22 cellular contexts compared by ENCODE assay signal in the genomic region with DNA sequence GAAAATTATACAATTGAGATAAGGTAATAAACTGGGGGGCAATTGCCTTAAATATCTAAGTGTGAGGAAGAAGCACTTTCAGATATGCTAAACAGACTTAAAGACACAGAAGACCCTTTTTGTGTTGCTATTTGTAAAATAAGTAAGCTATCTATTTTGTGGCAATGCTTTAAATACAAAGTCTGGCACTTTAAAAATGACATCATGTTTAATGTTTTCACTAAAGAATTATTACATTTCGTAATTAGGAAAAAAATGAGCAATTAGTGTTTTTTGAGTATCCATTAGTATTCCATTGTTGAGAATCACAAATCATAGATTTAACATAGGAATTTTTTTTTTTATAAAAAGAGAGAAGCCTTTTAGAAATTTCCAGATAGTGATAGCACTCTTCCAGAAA. TPM values are rescaled to one million over a fixed set of nuclear protein-coding genes. Genes with fewer than 3 reads are reported as not detected.
"Had no signal": no experiment of that assay in that cellular context is flagged by ENCODE, and none has a peak within 500 bp of the region (broad histone marks: within the 10 kb centered on the region; RNA-seq: fewer than 3 reads in every experiment).

No MANE protein-coding gene starts in this region.

- H3K4me3 ChIP-seq: colonic mucosa, esophagus muscularis mucosa, heart right ventricle, left lung, lower lobe of right lung, mucosa of descending colon had no signal

- DNase-seq: colonic mucosa; cortex of kidney; effector CD4-positive, alpha-beta T cell; effector memory CD4-positive, alpha-beta T cell; foreskin keratinocyte; glutamatergic neuron; head of caudate nucleus; heart right ventricle; hippocampal formation; left cardiac atrium; left lung; left ventricle myocardium superior; lower lobe of right lung; mesenchymal stem cell; mucosa of descending colon; naive B cell; naive thymus-derived CD8-positive, alpha-beta T cell had no signal

- H3K27me3 ChIP-seq: esophagus muscularis mucosa had no signal

- H3K4me1 ChIP-seq: foreskin keratinocyte had no signal

- H3K27ac ChIP-seq: colonic mucosa, esophagus muscularis mucosa, foreskin keratinocyte, heart right ventricle, left lung, lower lobe of right lung had no signal

- H3K36me3 ChIP-seq: colonic mucosa, esophagus muscularis mucosa, heart right ventricle, left lung, lower lobe of right lung had no signal

- H3K9me3 ChIP-seq: colonic mucosa, esophagus muscularis mucosa, heart right ventricle, left lung, lower lobe of right lung, mucosa of descending colon had no signal

- ATAC-seq: foreskin keratinocyte; heart right ventricle; left cardiac atrium; left lung; left ventricle myocardium superior; lower lobe of right lung; mucosa of descending colon; naive thymus-derived CD8-positive, alpha-beta T cell had no signal

- FAIRE-seq: endothelial cell of umbilical vein, frontal cortex, islet of Langerhans, keratinocyte had no signal

RNA-seq across cellular contexts. Expression of a gene that starts 2.1 kb away (rescaled TPM):
- polyA plus RNA-seq: naive thymus-derived CD8-positive, alpha-beta T cell had no signal
